ENCODE assay signal across 1 cellular context in the genomic region with DNA sequence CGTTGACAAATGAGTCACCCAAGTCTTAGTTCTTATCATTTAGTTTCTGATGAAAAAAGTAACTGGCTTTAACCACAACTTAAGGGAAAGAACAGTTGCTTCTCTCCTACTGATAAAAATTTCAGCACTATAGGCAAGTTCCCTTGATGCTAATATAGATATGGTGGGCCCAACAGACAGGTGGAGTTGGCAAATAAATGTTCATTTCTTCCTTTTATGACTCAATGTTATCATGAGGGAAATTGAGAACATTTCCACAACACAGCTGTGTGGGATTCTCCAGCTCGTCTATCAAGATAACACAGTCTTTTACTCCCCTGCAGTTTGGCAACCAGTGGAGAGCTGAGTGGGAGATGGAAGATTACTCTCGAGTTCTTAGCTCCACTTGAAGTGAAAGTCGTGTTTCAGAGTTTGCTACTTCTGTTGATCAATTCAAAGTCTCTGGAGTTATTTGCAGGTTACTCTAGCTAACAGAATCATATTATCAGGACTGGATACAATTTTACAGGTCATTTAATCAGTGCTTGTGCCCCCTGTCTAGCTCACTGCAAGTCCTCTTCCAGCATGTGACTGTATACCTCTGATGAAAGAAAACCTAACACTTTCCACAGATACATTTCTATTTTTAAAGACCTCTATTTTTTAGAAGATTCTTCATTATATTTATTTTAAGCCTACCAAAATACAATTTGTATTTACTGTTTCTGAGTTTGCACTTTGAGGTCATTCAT.
TF ChIP-seq lines count a peak whose summit lies in the region.

No MANE protein-coding gene starts in this region.

TF ChIP-seq in IMR-90, 13 proteins besides CTCF, POLR2A, EP300 and RAD21 (continued from another document):
- TF ChIP-seq ELK1 (IDR thresholded peaks at IDR 0.05; ENCODE audit: borderline replicate concordance, low read depth, low read length): no peak
- TF ChIP-seq BHLHE40 (IDR thresholded peaks at IDR 0.05; ENCODE audit: low read depth, low read length): no peak
